Comparison of ENCODE assay signal across 11 cellular contexts in genomic region chr1:160780398-160780755, GRCh38. TPM values are rescaled to one million over a fixed set of nuclear protein-coding genes. Genes with fewer than 3 reads are reported as not detected.
"Had no signal": no experiment of that assay in that cellular context is flagged by ENCODE, and none has a peak within 500 bp of the region (broad histone marks: within the 10 kb centered on the region; RNA-seq: fewer than 3 reads in every experiment).

No MANE protein-coding gene starts in this region.

- H3K27ac ChIP-seq: adrenal gland, coronary artery had no signal

- H3K4me3 Mint-ChIP-seq: immature natural killer cell; naive thymus-derived CD8-positive, alpha-beta T cell had no signal

- H3K27me3 Mint-ChIP-seq: naive thymus-derived CD8-positive, alpha-beta T cell had no signal

- H3K36me3 Mint-ChIP-seq: immature natural killer cell; naive thymus-derived CD8-positive, alpha-beta T cell had no signal

- H3K27ac Mint-ChIP-seq: activated T-helper 2 cell treated with anti-CD3 and anti-CD28 coated beads, Interferon-gamma antibody, Interleukin-2, Interleukin-4, amounts not matched to agents 10 μg/mL and 5 μg/mL and 100 μg/mL, durations not matched to agents 14 hours and 24 hours and 36 hours; immature natural killer cell had no signal

- H3K9me3 Mint-ChIP-seq: activated T-helper 2 cell treated with anti-CD3 and anti-CD28 coated beads, Interferon-gamma antibody, Interleukin-2, Interleukin-4, amounts not matched to agents 10 μg/mL and 5 μg/mL and 100 μg/mL, durations not matched to agents 14 hours and 24 hours and 36 hours; immature natural killer cell; naive thymus-derived CD8-positive, alpha-beta T cell had no signal

- H3K4me3 ChIP-seq: adrenal gland, coronary artery, lung, skin epidermis, thyroid gland had no signal

- DNase-seq: activated T-cell treated with anti-CD3 and anti-CD28 coated beads for 4 hours, adrenal gland, posterior cingulate gyrus had no signal

- H3K4me1 ChIP-seq: adrenal gland had no signal

- H3K36me3 ChIP-seq: adrenal gland, thyroid gland had no signal

- H3K4me1 Mint-ChIP-seq: immature natural killer cell had no signal

- H3K27me3 ChIP-seq: adrenal gland, thyroid gland had no signal

- H3K9me3 ChIP-seq: adrenal gland, thyroid gland had no signal

RNA-seq across cellular contexts. Expression of gene LY9, which starts 15.6 kb away (rescaled TPM):
- total RNA-seq: endothelial cell of umbilical vein had no signal
- polyA plus RNA-seq: endothelial cell of umbilical vein had no signal

RNA-seq across cellular contexts. Expression of gene SLAMF7, which starts 41.3 kb away (rescaled TPM):
- total RNA-seq: endothelial cell of umbilical vein had no signal
- polyA plus RNA-seq: endothelial cell of umbilical vein had no signal
